18 cellular contexts compared by ENCODE assay signal in the genomic region with DNA sequence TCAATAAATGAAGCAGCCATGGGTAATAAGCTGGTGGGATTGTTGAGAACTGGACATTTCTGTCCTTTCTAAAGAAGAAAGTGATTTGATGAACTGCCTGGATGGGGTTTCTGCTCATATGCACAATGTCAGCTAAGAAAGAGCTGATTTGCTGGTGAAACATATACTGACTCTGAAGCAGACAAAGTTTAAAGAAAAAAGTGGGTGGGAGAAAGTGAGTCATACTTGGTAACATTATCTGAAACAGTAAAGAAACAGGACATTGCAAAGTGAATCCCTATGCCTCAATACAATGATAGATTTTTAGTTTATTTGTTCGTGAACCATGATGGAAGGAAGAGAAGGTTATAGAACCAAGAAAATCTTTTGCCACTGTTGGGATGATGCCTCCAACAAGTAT.
DNase-seq lines count a peak whose midpoint lies in the region; ATAC-seq and TF ChIP-seq lines count a peak whose summit lies in the region.
"Had no signal": no experiment of that assay in that cellular context is flagged by ENCODE, and none has a peak within 500 bp of the region (broad histone marks: within the 10 kb centered on the region; RNA-seq: fewer than 3 reads in every experiment).

No MANE protein-coding gene starts in this region.

- POLR2A ChIA-PET in activated CD8-positive, alpha-beta T cell treated with anti-CD3 and anti-CD28 coated beads for 36 hours (lab: Charles Lee), result interaction anchor here (0.9 kb wide), 1 partner anchor 12 kb away, joined by 3 read pairs; no protein-coding TSS in a partner anchor
- POLR2A ChIA-PET in activated CD8-positive, alpha-beta T cell treated with anti-CD3 and anti-CD28 coated beads, Interleukin-2, amount 10 ng/mL, durations not matched to agents 7 days and 5 days (lab: Charles Lee), result interaction anchor here (0.8 kb wide), 1 partner anchor 8 kb away, joined by 3 read pairs; no protein-coding TSS in a partner anchor

- no peaks in the 10 kb centered on the region for H3K27me3 ChIP-seq in smooth muscle cell (ENCODE audit: low read depth)
- H3K27me3 ChIP-seq: colonic mucosa, gastroesophageal sphincter, vagina had no signal

- no peaks in the 10 kb centered on the region for H3K36me3 ChIP-seq in smooth muscle cell (ENCODE audit: low read depth)
- H3K36me3 ChIP-seq: colonic mucosa had no signal

- no peak overlapping the region for H3K27ac Mint-ChIP-seq in activated CD8-positive, alpha-beta T cell treated with anti-CD3 and anti-CD28 coated beads for 36 hours
- H3K27ac Mint-ChIP-seq in activated CD8-positive, alpha-beta T cell treated with anti-CD3 and anti-CD28 coated beads, Interleukin-2, amount 10 ng/mL, durations not matched to agents 7 days and 5 days, result no peak overlapping the region
- H3K27ac Mint-ChIP-seq: activated T-helper 17 cell treated with anti-CD3 and anti-CD28 coated beads, Interleukin-2, amount 50 U/mL, for 72 hours had no signal

- H3K9me3 ChIP-seq in smooth muscle cell (replicated peaks; ENCODE audit: low read depth), result no peaks in the 10 kb centered on the region
- H3K9me3 ChIP-seq: colonic mucosa, gastroesophageal sphincter, vagina had no signal

- peak overlapping the region; percentile 26 for H3K4me2 ChIP-seq in smooth muscle cell

- H3K4me3 Mint-ChIP-seq in activated CD8-positive, alpha-beta T cell treated with anti-CD3 and anti-CD28 coated beads for 36 hours, result no peak overlapping the region
- no peak overlapping the region for H3K4me3 Mint-ChIP-seq in activated CD8-positive, alpha-beta T cell treated with anti-CD3 and anti-CD28 coated beads, Interleukin-2, amount 10 ng/mL, durations not matched to agents 7 days and 5 days
- H3K4me3 Mint-ChIP-seq: activated T-helper 17 cell treated with anti-CD3 and anti-CD28 coated beads, Interleukin-2, amount 50 U/mL, for 72 hours; neural crest cell had no signal

- H3K9ac ChIP-seq in smooth muscle cell (ENCODE audit: low read depth), result no peak overlapping the region

- peak overlapping the region; percentile 66 for H3K27ac ChIP-seq in smooth muscle cell (ENCODE audit: low read depth)
- H3K27ac ChIP-seq: colonic mucosa, gastroesophageal sphincter, vagina had no signal

- peak; percentile 82 for ATAC-seq in activated CD8-positive, alpha-beta T cell treated with anti-CD3 and anti-CD28 coated beads for 36 hours
- ATAC-seq in activated CD8-positive, alpha-beta T cell treated with anti-CD3 and anti-CD28 coated beads, Interleukin-2, amount 10 ng/mL, durations not matched to agents 7 days and 5 days, result no peak
- ATAC-seq in SK-N-SH treated with all-trans-retinoic acid at 6 μM for 48 hours, result peak; percentile 88
- no peak for ATAC-seq in GM21390 (IDR thresholded peaks at IDR 0.05; ENCODE audit: unreplicated experiment)
- ATAC-seq in HG03097 (IDR thresholded peaks at IDR 0.05; ENCODE audit: low FRiP score, unreplicated experiment), result no peak
- ATAC-seq: activated T-helper 17 cell treated with anti-CD3 and anti-CD28 coated beads, Interleukin-2, amount 50 U/mL, for 72 hours; gastroesophageal sphincter; left lobe of liver had no signal

- H3K4me1 ChIP-seq in smooth muscle cell (ENCODE audit: low read depth), result no peaks in the 10 kb centered on the region
- H3K4me1 ChIP-seq: colonic mucosa, vagina had no signal

- H3K36me3 Mint-ChIP-seq in activated CD8-positive, alpha-beta T cell treated with anti-CD3 and anti-CD28 coated beads for 36 hours (ENCODE audit: low read depth), result peaks cover 2% of the 10 kb centered on the region
- peaks cover 16% of the 10 kb centered on the region for H3K36me3 Mint-ChIP-seq in activated CD8-positive, alpha-beta T cell treated with anti-CD3 and anti-CD28 coated beads, Interleukin-2, amount 10 ng/mL, durations not matched to agents 7 days and 5 days (ENCODE audit: low read depth)

- TF ChIP-seq CTCF in activated CD8-positive, alpha-beta T cell treated with anti-CD3 and anti-CD28 coated beads for 36 hours (IDR thresholded peaks at IDR 0.05), result no peak
- TF ChIP-seq CTCF in fibroblast of mammary gland (conservative IDR thresholded peaks at IDR 0.05; ENCODE audit: control insufficient read depth, insufficient read depth, low read depth, low read length) (no peak), smooth muscle cell (IDR thresholded peaks at IDR 0.05; ENCODE audit: borderline replicate concordance, insufficient read depth, poor library complexity, severe bottlenecking) (no peak)

- peaks cover 10% of the 10 kb centered on the region for H3F3A ChIP-seq in smooth muscle cell (ENCODE audit: low read depth)

- no peaks in the 10 kb centered on the region for H3K79me2 ChIP-seq in smooth muscle cell (ENCODE audit: low read depth)

- intact Hi-C loops in activated CD8-positive, alpha-beta T cell treated with anti-CD3 and anti-CD28 coated beads for 36 hours (cut with micrococcal nuclease), result no loop called here

- H3K27me3 Mint-ChIP-seq in activated CD8-positive, alpha-beta T cell treated with anti-CD3 and anti-CD28 coated beads for 36 hours, result no peaks in the 10 kb centered on the region
- peaks cover 2% of the 10 kb centered on the region for H3K27me3 Mint-ChIP-seq in activated CD8-positive, alpha-beta T cell treated with anti-CD3 and anti-CD28 coated beads, Interleukin-2, amount 10 ng/mL, durations not matched to agents 7 days and 5 days (ENCODE audit: low read depth)

- CTCF ChIA-PET in activated CD8-positive, alpha-beta T cell treated with anti-CD3 and anti-CD28 coated beads for 36 hours (lab: Charles Lee), result no interaction called here
- CTCF ChIA-PET in activated CD8-positive, alpha-beta T cell treated with anti-CD3 and anti-CD28 coated beads, Interleukin-2, amount 10 ng/mL, durations not matched to agents 7 days and 5 days (lab: Charles Lee), result interaction anchor here (0.7 to 1.3 kb wide), 2 partner anchors 8 to 23 kb away, joined by 3 read pairs; no protein-coding TSS in a partner anchor

- H3K9me3 Mint-ChIP-seq in activated CD8-positive, alpha-beta T cell treated with anti-CD3 and anti-CD28 coated beads for 36 hours, result no peaks in the 10 kb centered on the region
- H3K9me3 Mint-ChIP-seq in activated CD8-positive, alpha-beta T cell treated with anti-CD3 and anti-CD28 coated beads, Interleukin-2, amount 10 ng/mL, durations not matched to agents 7 days and 5 days (ENCODE audit: insufficient read depth), result no peaks in the 10 kb centered on the region
- H3K9me3 Mint-ChIP-seq: activated T-helper 17 cell treated with anti-CD3 and anti-CD28 coated beads, Interleukin-2, amount 50 U/mL, for 72 hours had no signal

- peaks cover 37% of the 10 kb centered on the region for H3K4me1 Mint-ChIP-seq in activated CD8-positive, alpha-beta T cell treated with anti-CD3 and anti-CD28 coated beads for 36 hours (ENCODE audit: low read depth)
- H3K4me1 Mint-ChIP-seq in activated CD8-positive, alpha-beta T cell treated with anti-CD3 and anti-CD28 coated beads, Interleukin-2, amount 10 ng/mL, durations not matched to agents 7 days and 5 days (ENCODE audit: low read depth), result peaks cover 37% of the 10 kb centered on the region

- WGBS in smooth muscle cell (ENCODE audit: low lambda C conversion rate), result 44% methylated on average over 1 of the region's 1 CpG

- H4K20me1 ChIP-seq in smooth muscle cell (ENCODE audit: low read depth), result no peaks in the 10 kb centered on the region

- no peak for DNase-seq in activated CD8-positive, alpha-beta T cell treated with anti-CD3 and anti-CD28 coated beads for 36 hours
- no peak for DNase-seq in activated CD8-positive, alpha-beta T cell treated with anti-CD3 and anti-CD28 coated beads, Interleukin-2, amount 10 ng/mL, durations not matched to agents 7 days and 5 days
- peak; percentile 63 for DNase-seq in fibroblast of mammary gland (ENCODE audit: low read depth)
- no peak for DNase-seq in smooth muscle cell (lab: John Stamatoyannopoulos, UW; ENCODE audit: unreplicated experiment)
- DNase-seq in UCSD-AML1 (lab: John Stamatoyannopoulos, UW; ENCODE audit: unreplicated experiment), result no peak
- DNase-seq: activated CD4-positive, CD25-positive, alpha-beta regulatory T cell; colonic mucosa; DMS79; SHP77; stimulated activated CD4-positive, alpha-beta T cell treated with anti-CD3 and anti-CD28 coated beads, Interleukin-12 subunit alpha, Interleukin-12 subunit beta, amount 100 ng/mL, for 4 hours had no signal

- H3K4me3 ChIP-seq in fibroblast of mammary gland (ENCODE audit: control insufficient read depth, low read depth, low read length), result no peak overlapping the region
- no peak overlapping the region for H3K4me3 ChIP-seq in smooth muscle cell
- H3K4me3 ChIP-seq: colonic mucosa, gastroesophageal sphincter, vagina had no signal

- peak overlapping the region; percentile 14 for H2AFZ ChIP-seq in smooth muscle cell (ENCODE audit: low read depth)

TF ChIP-seq in SK-N-SH treated with all-trans-retinoic acid at 6 μM for 48 hours, 23 proteins besides CTCF, POLR2A, EP300 and RAD21:
- no peak for TF ChIP-seq ZFP30 (CRISPR knock-in tag; IDR thresholded peaks at IDR 0.05)

Comparison
In these comparisons a context has a peak if more than half of its experiments do, and no peak if none do; other contexts are left out.
1. ATAC-seq: peak in activated CD8-positive, alpha-beta T cell treated with anti-CD3 and anti-CD28 coated beads for 36 hours (single experiment) and SK-N-SH treated with all-trans-retinoic acid at 6 μM for 48 hours (single experiment); none in activated CD8-positive, alpha-beta T cell treated with anti-CD3 and anti-CD28 coated beads, Interleukin-2, amount 10 ng/mL, durations not matched to agents 7 days and 5 days (single experiment), GM21390 (single experiment) and HG03097 (single experiment).